ENCODE assay signal across 9 cellular contexts in the genomic region with DNA sequence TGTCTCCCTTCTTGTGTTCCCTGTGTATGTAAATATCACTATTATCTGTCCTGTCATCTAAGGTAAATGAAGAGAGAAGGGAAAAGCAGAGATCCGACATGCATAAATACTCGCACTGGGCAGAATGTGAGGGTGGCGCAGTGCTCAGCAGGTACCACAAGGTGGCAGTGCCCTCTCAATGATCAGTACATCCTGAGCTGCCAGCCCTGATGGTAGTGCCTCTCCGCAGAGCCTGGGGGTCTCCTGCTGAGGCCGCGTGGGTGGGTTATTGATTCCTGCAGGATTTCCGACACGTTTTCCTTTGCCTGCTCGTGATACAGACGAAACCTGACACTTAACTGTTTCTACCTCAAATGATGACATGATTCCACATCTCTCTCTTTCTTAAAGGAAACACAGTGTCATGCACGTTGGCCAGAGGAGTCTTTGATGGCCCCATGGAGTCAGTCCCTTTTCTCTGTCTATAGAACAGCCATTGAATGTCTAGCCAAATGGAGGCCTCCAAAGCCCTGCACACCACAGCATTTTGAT. TPM values are rescaled to one million over a fixed set of nuclear protein-coding genes. Genes with fewer than 3 reads are reported as not detected.
A peak's percentile ranks its signal among the peaks of the same experiment; 100 is the strongest.
DNase-seq lines count a peak whose midpoint lies in the region; ATAC-seq and TF ChIP-seq lines count a peak whose summit lies in the region.
"Had no signal": no experiment of that assay in that cellular context is flagged by ENCODE, and none has a peak within 500 bp of the region (broad histone marks: within the 10 kb centered on the region; RNA-seq: fewer than 3 reads in every experiment).

No MANE protein-coding gene starts in this region.

- DNase-seq in G401 (ENCODE audit: low spot score), result peak; percentile 79
- peak; percentile 56 for DNase-seq in Jurkat, Clone E6-1 (ENCODE audit: low read depth, low spot score)
- peak; percentile 67 for DNase-seq in RKO (ENCODE audit: low spot score)
- peak in 1 of 2 donors; percentile 29 for DNase-seq in foreskin keratinocyte
- DNase-seq in osteoblast (ENCODE audit: insufficient read length, low spot score, missing footprints), result peak; percentile 70
- DNase-seq in thoracic aorta (ENCODE audit: low spot score), result peak; percentile 22

- H3K36me3 Mint-ChIP-seq in activated T-helper 17 cell treated with anti-CD3 and anti-CD28 coated beads, Interleukin-2, amount 50 U/mL, for 72 hours (ENCODE audit: low read depth), result no peaks in the 10 kb centered on the region

- H3K27ac Mint-ChIP-seq in activated T-helper 17 cell treated with anti-CD3 and anti-CD28 coated beads, Interleukin-2, amount 50 U/mL, for 72 hours, result no peak overlapping the region

- peak overlapping the region; percentile 1 for H3K4me2 ChIP-seq in osteoblast (ENCODE audit: insufficient read depth, low read length)

- H3K36me3 ChIP-seq in osteoblast (ENCODE audit: insufficient read depth, low read length), result no peaks in the 10 kb centered on the region
- no peaks in the 10 kb centered on the region for H3K36me3 ChIP-seq in thoracic aorta

- H3K27me3 ChIP-seq in foreskin keratinocyte (peaks cover 14% of the 10 kb centered on the region), osteoblast (ENCODE audit: insufficient read depth, low read length) (no peaks in the 10 kb centered on the region), thoracic aorta (replicated peaks; ENCODE audit: insufficient read depth) (no peaks in the 10 kb centered on the region)

- TF ChIP-seq CTCF in foreskin keratinocyte (conservative IDR thresholded peaks at IDR 0.05) (peak; percentile 85), osteoblast (IDR thresholded peaks at IDR 0.05; ENCODE audit: extremely low read depth, low read depth, low read length) (peak; percentile 94), thoracic aorta (IDR thresholded peaks at IDR 0.05) (peak; percentile 94)

- H2AFZ ChIP-seq in osteoblast (ENCODE audit: low read length), result peak overlapping the region; percentile 58

- H3K9me3 ChIP-seq in osteoblast (ENCODE audit: low read depth, low read length) (no peaks in the 10 kb centered on the region), thoracic aorta (no peaks in the 10 kb centered on the region)

- H3K27ac ChIP-seq in foreskin keratinocyte (no peak overlapping the region), osteoblast (ENCODE audit: low read depth, low read length) (no peak overlapping the region), thoracic aorta (no peak overlapping the region)

- H3K9me3 Mint-ChIP-seq in activated T-helper 17 cell treated with anti-CD3 and anti-CD28 coated beads, Interleukin-2, amount 50 U/mL, for 72 hours, result no peaks in the 10 kb centered on the region

- ATAC-seq in GM21737 (IDR thresholded peaks at IDR 0.05; ENCODE audit: unreplicated experiment) (peak; percentile 96), foreskin keratinocyte (peak; percentile 84), thoracic aorta (ENCODE audit: insufficient number of reproducible peaks, low FRiP score, low read depth) (no peak)
- peak; percentile 72 for ATAC-seq in activated T-helper 17 cell treated with anti-CD3 and anti-CD28 coated beads, Interleukin-2, amount 50 U/mL, for 72 hours (replicated peaks)

- peak overlapping the region; percentile 2 for H3K4me3 Mint-ChIP-seq in activated T-helper 17 cell treated with anti-CD3 and anti-CD28 coated beads, Interleukin-2, amount 50 U/mL, for 72 hours

- no peak overlapping the region for H3K4me3 ChIP-seq in Jurkat, Clone E6-1 (ENCODE audit: low read length)
- H3K4me3 ChIP-seq in osteoblast (ENCODE audit: insufficient read depth, low read length) (no peak overlapping the region), thoracic aorta (no peak overlapping the region)

- H3K27me3 Mint-ChIP-seq in activated T-helper 17 cell treated with anti-CD3 and anti-CD28 coated beads, Interleukin-2, amount 50 U/mL, for 72 hours, result peaks cover 31% of the 10 kb centered on the region

- no peaks in the 10 kb centered on the region for H4K20me1 ChIP-seq in osteoblast (ENCODE audit: insufficient read depth, low read length)

- H3K79me2 ChIP-seq in osteoblast (ENCODE audit: insufficient read depth, low read length), result no peaks in the 10 kb centered on the region

- H3K4me1 Mint-ChIP-seq in activated T-helper 17 cell treated with anti-CD3 and anti-CD28 coated beads, Interleukin-2, amount 50 U/mL, for 72 hours, result peaks cover 16% of the 10 kb centered on the region

- H3K4me1 ChIP-seq in foreskin keratinocyte (no peaks in the 10 kb centered on the region), osteoblast (ENCODE audit: insufficient read depth, low read length) (peaks cover 8% of the 10 kb centered on the region), thoracic aorta (ENCODE audit: control insufficient read depth in 1 of 2, low read depth in 2 of 2) (no peaks in the 10 kb centered on the region)

- in situ Hi-C loops in G401 (cut with HindIII; ENCODE audit: low sequenced_read_pairs), result loop anchor here (25.0 kb wide), 1 partner anchor 248 kb away; no protein-coding TSS in a partner anchor

RNA-seq across cellular contexts. Expression of a gene that starts 19.8 kb away (rescaled TPM):
- total RNA-seq in G401 (2014; rRNA removed; shearing (Covaris generic)), result not detected in 2 replicates
- not detected for polyA plus RNA-seq in Jurkat, Clone E6-1 (2012; ENCODE audit: insufficient read depth, insufficient read length)
- not detected for total RNA-seq in activated T-helper 17 cell treated with anti-CD3 and anti-CD28 coated beads, Interleukin-2, amount 50 U/mL, for 72 hours
- not detected in 2 replicates for total RNA-seq in foreskin keratinocyte
- not detected in 2 replicates for polyA plus RNA-seq in foreskin keratinocyte
- not detected in 2 replicates for total RNA-seq in osteoblast
- total RNA-seq in thoracic aorta, result not detected
- total RNA-seq: mononuclear cell had no signal

RNA-seq across cellular contexts. Expression of a gene that starts 23.3 kb away (rescaled TPM):
- total RNA-seq in G401 (2014; rRNA removed; shearing (Covaris generic)), result not detected in 2 replicates
- not detected for polyA plus RNA-seq in Jurkat, Clone E6-1 (2012; ENCODE audit: insufficient read depth, insufficient read length)
- total RNA-seq in activated T-helper 17 cell treated with anti-CD3 and anti-CD28 coated beads, Interleukin-2, amount 50 U/mL, for 72 hours, result not detected
- total RNA-seq in foreskin keratinocyte (not detected in 2 replicates), osteoblast (not detected in 2 replicates), thoracic aorta (not detected)
- polyA plus RNA-seq in foreskin keratinocyte, result not detected in 2 replicates
- total RNA-seq: mononuclear cell had no signal

RNA-seq across cellular contexts. Expression of a gene that starts 39.3 kb away (rescaled TPM):
- not detected in 2 replicates for total RNA-seq in G401 (2014; rRNA removed; shearing (Covaris generic))
- polyA plus RNA-seq in Jurkat, Clone E6-1 (2012; ENCODE audit: insufficient read depth, insufficient read length), result not detected
- not detected for total RNA-seq in activated T-helper 17 cell treated with anti-CD3 and anti-CD28 coated beads, Interleukin-2, amount 50 U/mL, for 72 hours
- not detected in 2 replicates for total RNA-seq in foreskin keratinocyte
- not detected in 2 replicates for polyA plus RNA-seq in foreskin keratinocyte
- not detected in 2 replicates for total RNA-seq in osteoblast
- total RNA-seq in thoracic aorta, result not detected
- total RNA-seq: mononuclear cell had no signal
